In genomic region chr14:69017706-69018105, GRCh38 we compare ENCODE assay signal across 21 cellular contexts.
"Had no signal": no experiment of that assay in that cellular context is flagged by ENCODE, and none has a peak within 500 bp of the region (broad histone marks: within the 10 kb centered on the region; RNA-seq: fewer than 3 reads in every experiment).

No MANE protein-coding gene starts in this region.

- H3K4me3 ChIP-seq: SJSA1, SK-N-MC had no signal

- H3K36me3 ChIP-seq: SJSA1 had no signal

- FAIRE-seq: RCC 7860 had no signal

- H3K4me2 ChIP-seq: KMS-11 had no signal

- H3K9ac ChIP-seq: KMS-11 had no signal

- H3K9me3 ChIP-seq: SJSA1 had no signal

- DNase-seq: IMR-90, Kasumi-1, MM.1S, NCI-H1092 treated with DMSO at 0.1 percent for 48 hours, NCI-H1436, NCI-H187, NCI-H2029, NCI-H2171 treated with DMSO at 0.1 percent for 48 hours, NCI-H345, NCI-H446 treated with DMSO at 0.1 percent for 48 hours, NCI-H510A treated with DMSO at 0.1 percent for 48 hours, NCI-H526, NCI-H774, Right ventricle myocardium superior, RPMI8226, SIG-M5 had no signal

- H3K27me3 ChIP-seq: SJSA1 had no signal

- H3K27ac ChIP-seq: HL-60, KMS-11, SJSA1, SK-N-MC had no signal
